ENCODE assay signal across 1 cellular context in genomic region chr12:89618113-89618862, GRCh38.
TF ChIP-seq lines count a peak whose summit lies in the region.

No MANE protein-coding gene starts in this region.

TF ChIP-seq in IMR-90, 13 proteins besides CTCF, POLR2A, EP300 and RAD21 (continued from another document):
- TF ChIP-seq USF2 (IDR thresholded peaks at IDR 0.05; ENCODE audit: low read depth, low read length) (no peak), RFX5 (IDR thresholded peaks at IDR 0.05; ENCODE audit: low read depth, low read length) (no peak), NFE2L2 (IDR thresholded peaks at IDR 0.05; ENCODE audit: low read depth, low read length) (no peak), CHD1 (IDR thresholded peaks at IDR 0.05; ENCODE audit: low read depth, low read length) (no peak), CEBPB (IDR thresholded peaks at IDR 0.05; ENCODE audit: low read depth, low read length) (no peak), MAFK (IDR thresholded peaks at IDR 0.05; ENCODE audit: low read depth, low read length) (no peak), SMC3 (IDR thresholded peaks at IDR 0.05; ENCODE audit: low read depth, low read length) (no peak), ELK1 (IDR thresholded peaks at IDR 0.05; ENCODE audit: borderline replicate concordance, low read depth, low read length) (no peak), FOS (IDR thresholded peaks at IDR 0.05; ENCODE audit: low read depth, low read length) (no peak)
